8 cellular contexts compared by ENCODE assay signal in the genomic region with DNA sequence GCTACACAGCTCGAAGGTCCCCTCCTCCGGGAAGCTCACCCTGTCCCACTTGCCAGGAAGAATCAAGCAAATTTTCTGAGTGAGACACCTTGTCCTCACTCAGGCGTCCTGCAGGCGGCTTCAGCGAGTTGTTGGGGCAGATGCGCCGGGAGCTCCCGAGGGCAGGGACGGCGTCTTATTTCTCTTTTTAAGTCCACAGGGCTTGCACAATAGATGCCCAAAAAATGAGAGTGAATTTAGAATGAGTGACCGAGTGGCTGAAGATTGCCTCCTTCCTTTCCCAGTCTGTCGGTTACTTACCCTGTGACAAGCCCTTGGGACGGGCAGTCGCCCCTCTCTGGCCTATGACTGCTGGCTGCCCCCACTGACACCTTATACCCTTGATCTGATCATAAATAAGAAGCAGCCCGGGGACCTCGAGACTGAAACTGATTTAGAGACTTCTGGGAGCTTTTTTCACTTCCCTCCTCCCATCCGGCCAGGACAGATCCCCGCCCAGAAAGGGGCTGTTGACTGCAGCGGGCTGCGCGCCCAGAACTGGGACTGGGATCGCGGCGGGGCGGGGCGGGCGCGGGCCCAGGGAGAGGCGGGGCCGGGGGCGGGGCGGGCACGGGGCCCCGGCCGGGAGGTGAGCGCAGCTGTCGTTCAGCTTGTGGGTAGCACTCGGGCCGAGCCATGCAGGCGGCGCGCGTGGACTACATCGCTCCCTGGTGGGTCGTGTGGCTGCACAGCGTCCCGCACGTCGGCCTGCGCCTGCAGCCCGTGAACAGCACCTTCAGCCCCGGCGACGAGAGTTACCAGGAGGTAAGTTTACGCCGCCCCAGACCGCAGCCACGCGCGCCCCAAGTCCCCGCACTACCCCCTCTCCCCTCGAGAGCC. TPM values are rescaled to one million over a fixed set of nuclear protein-coding genes. Genes with fewer than 3 reads are reported as not detected.
DNase-seq lines count a peak whose midpoint lies in the region; ATAC-seq and TF ChIP-seq lines count a peak whose summit lies in the region.

A gene with protein sequence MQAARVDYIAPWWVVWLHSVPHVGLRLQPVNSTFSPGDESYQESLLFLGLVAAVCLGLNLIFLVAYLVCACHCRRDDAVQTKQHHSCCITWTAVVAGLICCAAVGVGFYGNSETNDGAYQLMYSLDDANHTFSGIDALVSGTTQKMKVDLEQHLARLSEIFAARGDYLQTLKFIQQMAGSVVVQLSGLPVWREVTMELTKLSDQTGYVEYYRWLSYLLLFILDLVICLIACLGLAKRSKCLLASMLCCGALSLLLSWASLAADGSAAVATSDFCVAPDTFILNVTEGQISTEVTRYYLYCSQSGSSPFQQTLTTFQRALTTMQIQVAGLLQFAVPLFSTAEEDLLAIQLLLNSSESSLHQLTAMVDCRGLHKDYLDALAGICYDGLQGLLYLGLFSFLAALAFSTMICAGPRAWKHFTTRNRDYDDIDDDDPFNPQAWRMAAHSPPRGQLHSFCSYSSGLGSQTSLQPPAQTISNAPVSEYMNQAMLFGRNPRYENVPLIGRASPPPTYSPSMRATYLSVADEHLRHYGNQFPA (plus strand): TSS at position 659 of the 879 bp plus-strand sequence. CDS start 17 bp downstream, at position 676.

- peak within 1 kb of the TSS; percentile 66 to 75 for H3K9ac ChIP-seq in colonic mucosa (ENCODE audit: low read depth in 2 of 2, low read length in 2 of 2)

- H3K36me3 ChIP-seq in colonic mucosa, result peaks cover 6% of the 10 kb centered on the region

- H3K27ac ChIP-seq in colonic mucosa, result peak within 1 kb of the TSS; percentile 76

- H3K4me3 ChIP-seq in colonic mucosa, result peak within 1 kb of the TSS; percentile 48

- no peak for TF ChIP-seq CTCF in colonic mucosa (IDR thresholded peaks at IDR 0.05)

- H3K27me3 ChIP-seq in colonic mucosa, result peaks cover 7% of the 10 kb centered on the region

- intact Hi-C loops in colonic mucosa (cut with DNase I), result loop anchor here (5.0 kb wide), 2 partner anchors 84 to 149 kb away; a partner anchor contains a TSS

- DNase-seq in AG20443 (ENCODE audit: low spot score), result peak; percentile 93
- DNase-seq in NCI-H510A treated with DMSO at 0.1 percent for 48 hours (lab: John Stamatoyannopoulos, UW), result peak; percentile 66
- peak; percentile 68 to 74 for DNase-seq in activated CD4-positive, alpha-beta T cell treated with anti-CD3 and anti-CD28 coated beads for 4 hours
- DNase-seq in colonic mucosa, result peak; percentile 90
- peak; percentile 98 for DNase-seq in left kidney (ENCODE audit: low read depth, low spot score)
- peak; percentile 54 for DNase-seq in stimulated activated CD4-positive, alpha-beta T cell treated with anti-CD3 and anti-CD28 coated beads, Interleukin-2, amount 100 ng/mL, for 4 hours (ENCODE audit: low read depth)

- peaks cover 15% of the 10 kb centered on the region for H3K4me1 ChIP-seq in colonic mucosa

- H3K9me3 ChIP-seq in colonic mucosa, result no peaks in the 10 kb centered on the region

- ATAC-seq in GM19025 (IDR thresholded peaks at IDR 0.05; ENCODE audit: low read depth, unreplicated experiment) (peak; percentile 80), HG03196 (IDR thresholded peaks at IDR 0.05; ENCODE audit: unreplicated experiment) (peak; percentile 56)

RNA-seq across cellular contexts. Expression of the gene that starts here (rescaled TPM):
- 1 to 10 TPM in 1 of 2 donors, under 1 TPM in 1; 0.86 to 2.9 TPM for total RNA-seq in colonic mucosa

Comparison
In these comparisons a context has a peak if more than half of its experiments do, and no peak if none do; other contexts are left out.
1. Peak in every context shown above with its lines: DNase-seq, ATAC-seq, H3K4me3 ChIP-seq and H3K27ac ChIP-seq.